In genomic region chr16:5595849-5596248, GRCh38 we compare ENCODE assay signal across 10 cellular contexts.
"Had no signal": no experiment of that assay in that cellular context is flagged by ENCODE, and none has a peak within 500 bp of the region (broad histone marks: within the 10 kb centered on the region; RNA-seq: fewer than 3 reads in every experiment).

No MANE protein-coding gene starts in this region.

- H2AFZ ChIP-seq: GM23248, GM23338 had no signal

- H3K27ac ChIP-seq: GM23248 had no signal

- H3K9ac ChIP-seq: GM23248 had no signal

- H3K4me2 ChIP-seq: GM23338 had no signal

- DNase-seq: GM23248, GOT3, H7, H9, HCEC 1CT, HFFc6 had no signal

- H3K9me3 ChIP-seq: HAP-1 had no signal

- FAIRE-seq: H54 had no signal

- H3K4me3 ChIP-seq: GM23248, GM23338, HAP-1 had no signal

- H3K36me3 ChIP-seq: HAP-1 had no signal

- H3K4me1 ChIP-seq: HAP-1 had no signal

- ATAC-seq: GM23338, HCT116 had no signal
